Comparison of ENCODE assay signal across 3 cellular contexts in the genomic region with DNA sequence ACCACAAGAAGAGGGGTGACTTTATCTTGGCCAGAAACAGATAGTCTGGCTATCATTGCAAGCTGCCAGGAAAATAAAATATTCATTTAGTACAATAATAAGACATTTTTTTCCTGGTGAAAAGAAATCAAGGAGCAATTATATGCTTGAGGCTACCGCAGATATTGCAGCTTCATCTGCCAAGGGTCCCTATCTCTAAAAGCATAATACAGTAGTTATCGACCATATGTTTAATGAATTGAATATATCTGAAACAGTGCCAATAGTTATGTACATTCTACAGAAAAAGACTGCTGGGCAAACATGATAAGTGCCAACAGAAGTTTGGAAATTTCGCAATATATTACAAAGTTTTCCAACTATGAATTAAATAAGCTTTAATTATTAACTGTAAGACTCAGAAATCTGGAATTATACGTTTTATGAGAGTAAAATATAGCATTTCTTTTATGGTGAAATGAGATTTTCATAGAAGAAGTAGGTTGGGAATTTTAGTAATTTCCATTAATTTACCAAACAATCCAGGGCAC.
TF ChIP-seq lines count a peak whose summit lies in the region.

No MANE protein-coding gene starts in this region.

TF ChIP-seq in IMR-90, 13 proteins besides CTCF, POLR2A, EP300 and RAD21:
- TF ChIP-seq CEBPB (IDR thresholded peaks at IDR 0.05; ENCODE audit: low read depth, low read length): peak; percentile 83
- TF ChIP-seq CHD1 (IDR thresholded peaks at IDR 0.05; ENCODE audit: low read depth, low read length): no peak
- no peak for TF ChIP-seq RFX5 (IDR thresholded peaks at IDR 0.05; ENCODE audit: low read depth, low read length)

TF ChIP-seq in SK-N-SH treated with all-trans-retinoic acid at 6 μM for 48 hours, 23 proteins besides CTCF, POLR2A, EP300 and RAD21:
- TF ChIP-seq TCF4 (CRISPR knock-in tag; IDR thresholded peaks at IDR 0.05; ENCODE audit: borderline replicate concordance): 0 out of 2 replicates have a peak, but pooled peaks have one; percentile 47
- TF ChIP-seq, protein P1, sequence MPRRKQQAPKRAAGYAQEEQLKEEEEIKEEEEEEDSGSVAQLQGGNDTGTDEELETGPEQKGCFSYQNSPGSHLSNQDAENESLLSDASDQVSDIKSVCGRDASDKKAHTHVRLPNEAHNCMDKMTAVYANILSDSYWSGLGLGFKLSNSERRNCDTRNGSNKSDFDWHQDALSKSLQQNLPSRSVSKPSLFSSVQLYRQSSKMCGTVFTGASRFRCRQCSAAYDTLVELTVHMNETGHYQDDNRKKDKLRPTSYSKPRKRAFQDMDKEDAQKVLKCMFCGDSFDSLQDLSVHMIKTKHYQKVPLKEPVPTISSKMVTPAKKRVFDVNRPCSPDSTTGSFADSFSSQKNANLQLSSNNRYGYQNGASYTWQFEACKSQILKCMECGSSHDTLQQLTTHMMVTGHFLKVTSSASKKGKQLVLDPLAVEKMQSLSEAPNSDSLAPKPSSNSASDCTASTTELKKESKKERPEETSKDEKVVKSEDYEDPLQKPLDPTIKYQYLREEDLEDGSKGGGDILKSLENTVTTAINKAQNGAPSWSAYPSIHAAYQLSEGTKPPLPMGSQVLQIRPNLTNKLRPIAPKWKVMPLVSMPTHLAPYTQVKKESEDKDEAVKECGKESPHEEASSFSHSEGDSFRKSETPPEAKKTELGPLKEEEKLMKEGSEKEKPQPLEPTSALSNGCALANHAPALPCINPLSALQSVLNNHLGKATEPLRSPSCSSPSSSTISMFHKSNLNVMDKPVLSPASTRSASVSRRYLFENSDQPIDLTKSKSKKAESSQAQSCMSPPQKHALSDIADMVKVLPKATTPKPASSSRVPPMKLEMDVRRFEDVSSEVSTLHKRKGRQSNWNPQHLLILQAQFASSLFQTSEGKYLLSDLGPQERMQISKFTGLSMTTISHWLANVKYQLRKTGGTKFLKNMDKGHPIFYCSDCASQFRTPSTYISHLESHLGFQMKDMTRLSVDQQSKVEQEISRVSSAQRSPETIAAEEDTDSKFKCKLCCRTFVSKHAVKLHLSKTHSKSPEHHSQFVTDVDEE (CRISPR knock-in tag; IDR thresholded peaks at IDR 0.05): no peak

TF ChIP-seq in H1, 55 proteins besides CTCF, POLR2A, EP300 and RAD21:
- no peak for TF ChIP-seq YY1 (IDR thresholded peaks at IDR 0.05; ENCODE audit: low read depth, low read length)
- peak; percentile 38; the same call in 1 of the 2 replicates for TF ChIP-seq CEBPB (IDR thresholded peaks at IDR 0.05; ENCODE audit: low read depth, low read length)
